ENCODE assay signal across 7 cellular contexts in the genomic region with DNA sequence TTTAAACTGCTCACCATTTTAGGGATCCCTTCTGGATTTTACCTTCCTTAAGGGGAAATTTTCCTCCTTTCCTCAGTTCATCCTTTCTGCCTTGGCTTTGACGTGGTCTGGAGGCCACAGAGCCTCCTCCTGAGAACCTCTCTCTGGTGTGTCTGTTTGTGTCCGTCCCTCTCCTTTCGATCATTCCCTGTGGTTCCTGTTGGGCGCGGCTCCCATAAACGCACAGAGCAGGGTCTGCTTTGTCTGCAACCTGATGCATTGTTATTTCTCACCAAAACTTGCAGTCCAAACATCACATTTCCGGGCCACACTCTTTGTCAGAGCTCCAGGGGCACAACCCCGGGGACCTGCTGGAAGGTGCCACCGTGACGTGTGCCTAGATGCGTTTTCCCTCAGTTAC.
A peak's percentile ranks its signal among the peaks of the same experiment; 100 is the strongest.
DNase-seq lines count a peak whose midpoint lies in the region; ATAC-seq, FAIRE-seq and TF ChIP-seq lines count a peak whose summit lies in the region.
"Not testable (repeated sequence)": the region's sequence is repeated elsewhere in the genome, so short reads cannot be mapped to it uniquely, and the experiment has no call there.

No MANE protein-coding gene starts in this region.

- H2BK12ac ChIP-seq in H1 (ENCODE audit: low read depth, low read length) = not testable (repeated sequence)

- not testable (repeated sequence) for TF ChIP-seq RAD21 in A549 (conservative IDR thresholded peaks at IDR 0.05 in 1 of 2, IDR thresholded peaks at IDR 0.05 in 1 of 2); H1 (IDR thresholded peaks at IDR 0.05 in 1 of 2, conservative IDR thresholded peaks at IDR 0.05 in 1 of 2; ENCODE audit: low read depth in 2 of 2, low read length in 2 of 2)

- H3K18ac ChIP-seq in H1 (ENCODE audit: extremely low read depth, low read length) = not testable (repeated sequence)

- H3K79me2 ChIP-seq in H1 (ENCODE audit: control insufficient read depth in 1 of 2, insufficient read depth in 2 of 2, low read length in 2 of 2) = not testable (repeated sequence)

- not testable (repeated sequence) for H4K91ac ChIP-seq in H1 (replicated peaks; ENCODE audit: insufficient read length, low read length)

- not testable (repeated sequence) for H2AFZ ChIP-seq in H1 (ENCODE audit: low read length)

- not testable (repeated sequence) for H3K4ac ChIP-seq in H1 (replicated peaks; ENCODE audit: insufficient read length, low read depth, low read length)

- intact Hi-C loops in body of pancreas (cut with DNase I); right lobe of liver (cut with DNase I); pancreas (cut with DNase I): not testable (repeated sequence)

- H3K9me3 ChIP-seq in A549; body of pancreas; H1 (ENCODE audit: insufficient read depth in 2 of 2, low read depth in 1 of 2, low read length in 1 of 2); right lobe of liver; pancreas: not testable (repeated sequence)

- not testable (repeated sequence) for H3K9ac ChIP-seq in H1 (replicated peaks in 1 of 4; ENCODE audit: extremely low read depth in 1 of 4, low read depth in 3 of 4, low read length in 3 of 4)

- CTCF ChIA-PET in A549 (lab: Yijun Ruan, JAX) (interaction anchor here (0.6 to 1.7 kb wide), 6 partner anchors 21 to 231 kb away, joined by 3 to 11 read pairs (median 4); no protein-coding TSS in a partner anchor), H1 (lab: Charles Lee; ENCODE audit: partially characterized antibody) (interaction anchor here (0.8 to 1.3 kb wide), 8 partner anchors 11 to 230 kb away, joined by 3 to 7 read pairs (median 3); no protein-coding TSS in a partner anchor)

- not testable (repeated sequence) for TF ChIP-seq POLR2A in A549 (IDR thresholded peaks at IDR 0.05; ENCODE audit: low read length); GM12892 (IDR thresholded peaks at IDR 0.05; ENCODE audit: low read depth, low read length); body of pancreas (IDR thresholded peaks at IDR 0.05); H1 (IDR thresholded peaks at IDR 0.05; ENCODE audit: control extremely low read depth in 1 of 2, low read depth in 2 of 2, low read length in 2 of 2); right lobe of liver (IDR thresholded peaks at IDR 0.05)

- DNase-seq in A549 (ENCODE audit: low read depth in 1 of 2, low spot score in 1 of 2); GM12892 (ENCODE audit: insufficient read length); body of pancreas; H1 (ENCODE audit: low read depth in 1 of 2, low spot score in 2 of 2); left lobe of liver (ENCODE audit: low spot score); right lobe of liver; pancreas: not testable (repeated sequence)

- H3K14ac ChIP-seq in H1 (ENCODE audit: insufficient read length) = not testable (repeated sequence)

- not testable (repeated sequence) for H3K23me2 ChIP-seq in H1 (ENCODE audit: low read depth, low read length)

- H2BK5ac ChIP-seq in H1 (ENCODE audit: low read depth, low read length) = not testable (repeated sequence)

- H4K5ac ChIP-seq in H1 (ENCODE audit: insufficient read length, low read depth, low read length) = not testable (repeated sequence)

- not testable (repeated sequence) for H2AK5ac ChIP-seq in H1 (ENCODE audit: low read depth, low read length)

- H2BK15ac ChIP-seq in H1 (ENCODE audit: low read length) = not testable (repeated sequence)

- H3K27ac ChIP-seq in A549; body of pancreas; H1 (ENCODE audit: low read depth, low read length); right lobe of liver; pancreas: not testable (repeated sequence)

- TF ChIP-seq CTCF in A549 (IDR thresholded peaks at IDR 0.05); body of pancreas (IDR thresholded peaks at IDR 0.05); H1 (IDR thresholded peaks at IDR 0.05; ENCODE audit: control extremely low read depth in 1 of 3, insufficient read depth in 1 of 3, low read depth in 1 of 3, low read length in 3 of 3); right lobe of liver (IDR thresholded peaks at IDR 0.05); pancreas (IDR thresholded peaks at IDR 0.05): not testable (repeated sequence)

- H4K20me1 ChIP-seq in H1 (replicated peaks in 1 of 2; ENCODE audit: control insufficient read depth in 1 of 2, insufficient read depth in 2 of 2, low read length in 2 of 2) = not testable (repeated sequence)

- not testable (repeated sequence) for ATAC-seq in A549
- ATAC-seq in body of pancreas (peak; percentile 12), left lobe of liver (peak; percentile 28), right lobe of liver (peak; percentile 8 to 52 (median 24)), pancreas (peak; percentile 25 to 60 (median 35))

- not testable (repeated sequence) for H3K79me1 ChIP-seq in H1 (ENCODE audit: low read depth, low read length)

- no CpG with 5 or more reads among the region's 11 CpGs for WGBS in A549 (ENCODE audit: missing lambda C conversion rate)
- no CpG with 5 or more reads among the region's 11 CpGs for WGBS in body of pancreas, 2 donors
- no CpG with 5 or more reads among the region's 11 CpGs for WGBS in H1 (ENCODE audit: extremely low coverage in 1 of 2, insufficient coverage in 1 of 2, insufficient read length in 1 of 2, insufficient replicate concordance in 2 of 2, low coverage in 1 of 2, low lambda C conversion rate in 2 of 2, missing lambda C conversion rate in 1 of 2), 2 experiments
- no CpG with 5 or more reads among the region's 11 CpGs for whole genome bisulfite sequencing in right lobe of liver (ENCODE audit: insufficient coverage, low coverage, low lambda C conversion rate, missing lambda C conversion rate)
- no CpG with 5 or more reads among the region's 11 CpGs for WGBS in pancreas, 2 donors

- not testable (repeated sequence) for H3K36me3 ChIP-seq in body of pancreas (replicated peaks in 1 of 2; ENCODE audit: insufficient read depth in 1 of 2, low read depth in 2 of 2); H1 (ENCODE audit: control insufficient read depth in 2 of 4, insufficient read depth in 4 of 4, low read length in 3 of 4); right lobe of liver; pancreas

- not testable (repeated sequence) for H3K4me1 ChIP-seq in A549; H1 (replicated peaks in 1 of 4; ENCODE audit: control insufficient read depth in 3 of 4, insufficient read depth in 4 of 4, low read length in 3 of 4); right lobe of liver; pancreas
- H3K4me1 ChIP-seq in body of pancreas = peaks cover 16% of the 10 kb centered on the region

- H2BK120ac ChIP-seq in H1 (replicated peaks; ENCODE audit: low read depth, low read length) = not testable (repeated sequence)

- not testable (repeated sequence) for H3K56ac ChIP-seq in H1 (replicated peaks; ENCODE audit: insufficient read length, low read depth, low read length)

- H3K23ac ChIP-seq in H1 (ENCODE audit: insufficient read length) = not testable (repeated sequence)

- H2BK20ac ChIP-seq in H1 (ENCODE audit: low read length) = not testable (repeated sequence)

- not testable (repeated sequence) for TF ChIP-seq EP300 in A549 (IDR thresholded peaks at IDR 0.05); H1 (IDR thresholded peaks at IDR 0.05; ENCODE audit: borderline replicate concordance in 1 of 2, low read depth in 2 of 2, low read length in 2 of 2)

- peak; percentile 7 for FAIRE-seq in A549 (lab: Jason Lieb, UNC)
- FAIRE-seq in GM12892 (lab: Jason Lieb, UNC) = peak; percentile 68
- peak; percentile 65 for FAIRE-seq in H1 (lab: Jason Lieb, UNC)
- not testable (repeated sequence) for FAIRE-seq in pancreas (lab: Jason Lieb, UNC)

- POLR2A ChIA-PET in A549 (lab: Yijun Ruan, JAX); H1 (lab: Charles Lee; ENCODE audit: partially characterized antibody): not testable (repeated sequence)

- not testable (repeated sequence) for H3K4me2 ChIP-seq in A549; H1 (ENCODE audit: insufficient read depth in 1 of 2, low read depth in 2 of 2, low read length in 2 of 2)

- not testable (repeated sequence) for H3K27me3 ChIP-seq in body of pancreas; H1 (replicated peaks in 1 of 4; ENCODE audit: control insufficient read depth in 3 of 4, extremely low read depth in 1 of 4, insufficient read depth in 3 of 4, low read length in 3 of 4); right lobe of liver; pancreas

- H3K4me3 ChIP-seq in A549; body of pancreas; H1 (ENCODE audit: extremely low read depth in 1 of 4, insufficient read depth in 2 of 4, low read depth in 3 of 4, low read length in 4 of 4); right lobe of liver; pancreas: not testable (repeated sequence)

- H4K8ac ChIP-seq in H1 (ENCODE audit: extremely low read depth, insufficient read depth, low read length) = not testable (repeated sequence)
